In the genomic region with DNA sequence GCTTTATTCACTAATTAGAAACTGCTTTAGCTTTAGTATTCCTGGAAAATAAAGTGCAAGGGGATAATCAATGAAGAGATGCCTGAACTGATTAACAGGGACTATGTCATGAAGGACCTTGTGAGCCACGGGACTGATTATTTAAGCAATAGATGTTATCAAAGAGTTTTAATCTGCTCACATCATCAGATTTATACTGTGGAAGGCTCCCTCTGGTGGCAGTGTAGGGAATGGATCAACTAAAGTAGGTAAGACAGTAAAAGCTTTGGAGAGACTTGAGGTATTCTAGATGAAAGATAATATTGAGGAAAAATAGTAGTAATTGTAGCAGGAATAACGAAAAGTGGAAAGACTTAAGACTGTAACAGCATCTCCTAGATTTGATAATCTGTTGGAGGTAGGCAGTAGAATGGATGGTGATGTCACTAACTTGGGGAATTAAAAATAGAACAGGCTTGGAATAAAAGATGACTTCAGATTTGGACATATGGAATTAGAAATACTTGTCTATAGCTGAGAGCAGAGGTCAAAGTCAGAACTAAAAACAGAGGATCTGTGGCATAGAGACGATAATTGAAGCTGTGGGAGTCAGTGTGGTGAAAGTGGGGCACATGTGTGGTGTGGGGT, we compare ENCODE assay signal across 8 cellular contexts.
DNase-seq lines count a peak whose midpoint lies in the region; ATAC-seq, FAIRE-seq and TF ChIP-seq lines count a peak whose summit lies in the region.

No MANE protein-coding gene starts in this region.

- H3K36me3 Mint-ChIP-seq in Calu3 (ENCODE audit: insufficient read depth, unreplicated experiment) = no peaks in the 10 kb centered on the region
- H3K36me3 Mint-ChIP-seq in activated T-helper 2 cell treated with anti-CD3 and anti-CD28 coated beads, Interferon-gamma antibody, Interleukin-2, Interleukin-4, amounts not matched to agents 10 μg/mL and 5 μg/mL and 100 μg/mL, durations not matched to agents 14 hours and 24 hours and 36 hours (ENCODE audit: low read depth) = no peaks in the 10 kb centered on the region

- no peak for FAIRE-seq in small intestine (lab: Jason Lieb, UNC)

- no peaks in the 10 kb centered on the region for H3F3A ChIP-seq in SU-DHL-6 (ENCODE audit: insufficient read depth)

- no peaks in the 10 kb centered on the region for H3K4me1 ChIP-seq in Karpas-422 (ENCODE audit: low read length)
- H3K4me1 ChIP-seq in small intestine (ENCODE audit: control insufficient read depth in 2 of 2, insufficient read depth in 1 of 2, low read depth in 1 of 2, low read length in 1 of 2) = no peaks in the 10 kb centered on the region

- H3K79me2 ChIP-seq in Karpas-422 (ENCODE audit: low read length) = no peaks in the 10 kb centered on the region
- H3K79me2 ChIP-seq in SU-DHL-6 (ENCODE audit: insufficient read depth, low read length) = no peaks in the 10 kb centered on the region

- no peaks in the 10 kb centered on the region for H3K9me2 ChIP-seq in Karpas-422 (replicated peaks; ENCODE audit: insufficient read depth, low read length)
- no peaks in the 10 kb centered on the region for H3K9me2 ChIP-seq in SU-DHL-6 (replicated peaks; ENCODE audit: insufficient read depth, low read length)

- CTCF ChIA-PET in Calu3 (lab: Charles Lee) = interaction anchor here (0.7 to 1.0 kb wide), 2 partner anchors 320 to 934 kb away, joined by 3 to 4 read pairs; no protein-coding TSS in a partner anchor

- intact Hi-C loops in Calu3 (cut with micrococcal nuclease; ENCODE audit: unreplicated experiment) = loop anchor here (5.0 kb wide), 2 partner anchors 935 to 1100 kb away; no protein-coding TSS in a partner anchor
- intact Hi-C loops in activated T-helper 2 cell treated with anti-CD3 and anti-CD28 coated beads, Interferon-gamma antibody, Interleukin-2, Interleukin-4, amounts not matched to agents 10 μg/mL and 5 μg/mL and 100 μg/mL, durations not matched to agents 14 hours and 24 hours and 36 hours (cut with micrococcal nuclease) = no loop called here

- no TSS peak for BruUV-seq in Calu3 (replicated peaks; lab: Mats Ljungman, UMichigan)

- DNase-seq in Calu3 (peak; percentile 67), Karpas-422 (peak; percentile 78), fibroblast of the conjunctiva (ENCODE audit: low read depth) (peak; percentile 1), small intestine (peak; percentile 34), occipital lobe (lab: John Stamatoyannopoulos, UW) (no peak)
- no peak for DNase-seq in activated T-helper 2 cell treated with anti-CD3 and anti-CD28 coated beads, Interferon-gamma antibody, Interleukin-2, Interleukin-4, amounts not matched to agents 10 μg/mL and 5 μg/mL and 100 μg/mL, durations not matched to agents 14 hours and 24 hours and 36 hours (ENCODE audit: low spot score)

- no peaks in the 10 kb centered on the region for H3K27me3 ChIP-seq in Karpas-422 (ENCODE audit: low read length)
- no peaks in the 10 kb centered on the region for H3K27me3 ChIP-seq in SU-DHL-6 (ENCODE audit: low read length)
- H3K27me3 ChIP-seq in small intestine (ENCODE audit: control insufficient read depth in 2 of 2, insufficient read depth in 2 of 2, low read length in 2 of 2) = no peaks in the 10 kb centered on the region

- no peaks in the 10 kb centered on the region for H3K27me3 Mint-ChIP-seq in Calu3 (ENCODE audit: unreplicated experiment)
- H3K27me3 Mint-ChIP-seq in activated T-helper 2 cell treated with anti-CD3 and anti-CD28 coated beads, Interferon-gamma antibody, Interleukin-2, Interleukin-4, amounts not matched to agents 10 μg/mL and 5 μg/mL and 100 μg/mL, durations not matched to agents 14 hours and 24 hours and 36 hours (ENCODE audit: low read depth) = no peaks in the 10 kb centered on the region

- no peaks in the 10 kb centered on the region for H3K9me3 Mint-ChIP-seq in Calu3 (ENCODE audit: low read depth, unreplicated experiment)
- H3K9me3 Mint-ChIP-seq in activated T-helper 2 cell treated with anti-CD3 and anti-CD28 coated beads, Interferon-gamma antibody, Interleukin-2, Interleukin-4, amounts not matched to agents 10 μg/mL and 5 μg/mL and 100 μg/mL, durations not matched to agents 14 hours and 24 hours and 36 hours = no peaks in the 10 kb centered on the region

- peak; percentile 67 for TF ChIP-seq CTCF in Calu3 (IDR thresholded peaks at IDR 0.05; ENCODE audit: unreplicated experiment)
- TF ChIP-seq CTCF in SU-DHL-6 (IDR thresholded peaks at IDR 0.05; ENCODE audit: insufficient read depth, low read length, poor library complexity, severe bottlenecking) = peak; percentile 91

- H3K9me3 ChIP-seq in Karpas-422 (ENCODE audit: low read length) (no peaks in the 10 kb centered on the region), SU-DHL-6 (ENCODE audit: insufficient read depth, low read length) (no peaks in the 10 kb centered on the region), small intestine (ENCODE audit: control insufficient read depth, low read depth) (no peaks in the 10 kb centered on the region)

- H3K4me3 Mint-ChIP-seq in Calu3 (ENCODE audit: low read depth, unreplicated experiment) = no peak overlapping the region
- no peak overlapping the region for H3K4me3 Mint-ChIP-seq in activated T-helper 2 cell treated with anti-CD3 and anti-CD28 coated beads, Interferon-gamma antibody, Interleukin-2, Interleukin-4, amounts not matched to agents 10 μg/mL and 5 μg/mL and 100 μg/mL, durations not matched to agents 14 hours and 24 hours and 36 hours (ENCODE audit: low read depth)

- H2AFZ ChIP-seq in Karpas-422 (ENCODE audit: low read length) (no peak overlapping the region), SU-DHL-6 (ENCODE audit: low read depth, low read length, severe bottlenecking) (no peak overlapping the region)

- WGBS in small intestine, 3 donors = 21 to 27% (median 24%) methylated on average over 3 of the region's 3 CpGs

- H3K9ac ChIP-seq in Karpas-422 (ENCODE audit: low read length) = no peak overlapping the region
- H3K9ac ChIP-seq in SU-DHL-6 (ENCODE audit: low read length) = no peak overlapping the region

- H3K4me1 Mint-ChIP-seq in Calu3 (ENCODE audit: low read depth, unreplicated experiment) = no peaks in the 10 kb centered on the region
- no peaks in the 10 kb centered on the region for H3K4me1 Mint-ChIP-seq in activated T-helper 2 cell treated with anti-CD3 and anti-CD28 coated beads, Interferon-gamma antibody, Interleukin-2, Interleukin-4, amounts not matched to agents 10 μg/mL and 5 μg/mL and 100 μg/mL, durations not matched to agents 14 hours and 24 hours and 36 hours (ENCODE audit: low read depth)

- no peak overlapping the region for H3K4me2 ChIP-seq in Karpas-422 (ENCODE audit: low read depth, low read length, poor library complexity, severe bottlenecking)
- no peak overlapping the region for H3K4me2 ChIP-seq in SU-DHL-6 (ENCODE audit: low read depth, low read length, poor library complexity, severe bottlenecking)

- ATAC-seq in GM18867 (IDR thresholded peaks at IDR 0.05; ENCODE audit: unreplicated experiment) = peak; percentile 68

- H3K36me3 ChIP-seq in Karpas-422 (ENCODE audit: insufficient read depth, low read length) (no peaks in the 10 kb centered on the region), SU-DHL-6 (ENCODE audit: low read length) (no peaks in the 10 kb centered on the region), small intestine (ENCODE audit: control insufficient read depth in 2 of 2, insufficient read depth in 2 of 2, low read length in 2 of 2) (no peaks in the 10 kb centered on the region)

- H3K27ac Mint-ChIP-seq in Calu3 (ENCODE audit: unreplicated experiment) = no peak overlapping the region
- no peak overlapping the region for H3K27ac Mint-ChIP-seq in activated T-helper 2 cell treated with anti-CD3 and anti-CD28 coated beads, Interferon-gamma antibody, Interleukin-2, Interleukin-4, amounts not matched to agents 10 μg/mL and 5 μg/mL and 100 μg/mL, durations not matched to agents 14 hours and 24 hours and 36 hours

- H4K20me1 ChIP-seq in Karpas-422 (ENCODE audit: insufficient read depth, low read depth, low read length) (no peaks in the 10 kb centered on the region), SU-DHL-6 (ENCODE audit: low read depth, low read length) (no peaks in the 10 kb centered on the region)

- no peak overlapping the region for H3K27ac ChIP-seq in Karpas-422 (ENCODE audit: low read length)
- no peak overlapping the region for H3K27ac ChIP-seq in SU-DHL-6 (ENCODE audit: low read depth, low read length)
- H3K27ac ChIP-seq in small intestine (ENCODE audit: low read depth in 1 of 2, low read length in 1 of 2) = no peak overlapping the region

- H3K4me3 ChIP-seq in Karpas-422 (ENCODE audit: low read length) = no peak overlapping the region
- H3K4me3 ChIP-seq in SU-DHL-6 (ENCODE audit: insufficient read depth, low read length, poor library complexity, severe bottlenecking) = no peak overlapping the region
- H3K4me3 ChIP-seq in small intestine (ENCODE audit: low read depth in 1 of 2, low read length in 2 of 2) = no peak overlapping the region

Comparison
In these comparisons a context has a peak if more than half of its experiments do, and no peak if none do; other contexts are left out.
1. DNase-seq: peak in Calu3 (single experiment), Karpas-422 (single experiment), fibroblast of the conjunctiva (single experiment) and small intestine (single experiment); none in occipital lobe (single experiment) and activated T-helper 2 cell treated with anti-CD3 and anti-CD28 coated beads, Interferon-gamma antibody, Interleukin-2, Interleukin-4, amounts not matched to agents 10 μg/mL and 5 μg/mL and 100 μg/mL, durations not matched to agents 14 hours and 24 hours and 36 hours (single experiment).